Comparison of ENCODE assay signal across 26 cellular contexts in genomic region chr1:90922996-90923395, GRCh38.
A peak's percentile ranks its signal among the peaks of the same experiment; 100 is the strongest.
DNase-seq lines count a peak whose midpoint lies in the region; ATAC-seq, FAIRE-seq and TF ChIP-seq lines count a peak whose summit lies in the region.
"Had no signal": no experiment of that assay in that cellular context is flagged by ENCODE, and none has a peak within 500 bp of the region (broad histone marks: within the 10 kb centered on the region; RNA-seq: fewer than 3 reads in every experiment).

No MANE protein-coding gene starts in this region.

- intact Hi-C loops in HepG2 (cut with micrococcal nuclease; ENCODE audit: unreplicated experiment) = no loop called here
- intact Hi-C loops in right lobe of liver (cut with DNase I) = no loop called here

- no peak overlapping the region for H3K27ac Mint-ChIP-seq in activated T-helper 17 cell treated with anti-CD3 and anti-CD28 coated beads, Interleukin-2, amount 50 U/mL, for 72 hours
- H3K27ac Mint-ChIP-seq: activated CD4-positive, alpha-beta T cell treated with anti-CD3 and anti-CD28 coated beads for 36 hours; activated T-helper 1 cell treated with anti-CD3 and anti-CD28 coated beads, Interleukin-12 subunit alpha, Interleukin-12 subunit beta, Interleukin-2, Interleukin-4 antibody, amounts not matched to agents 30 ng/mL and 10 ng/mL and 1 ng/mL, durations not matched to agents 14 hours and 24 hours and 36 hours had no signal

- H3K4me1 Mint-ChIP-seq in activated T-helper 17 cell treated with anti-CD3 and anti-CD28 coated beads, Interleukin-2, amount 50 U/mL, for 72 hours = peaks cover 52% of the 10 kb centered on the region

- peaks cover 17% of the 10 kb centered on the region for H3K36me3 Mint-ChIP-seq in activated T-helper 17 cell treated with anti-CD3 and anti-CD28 coated beads, Interleukin-2, amount 50 U/mL, for 72 hours (ENCODE audit: low read depth)

- H3K36me3 ChIP-seq in HepG2 (replicated peaks in 1 of 2; ENCODE audit: control insufficient read depth in 1 of 2, insufficient read depth in 2 of 2, low read length in 2 of 2) = peaks cover 0 to 2% of the 10 kb centered on the region in 2 experiments; a peak in 2 of 5 replicates
- H3K36me3 ChIP-seq in right lobe of liver = no peaks in the 10 kb centered on the region
- H3K36me3 ChIP-seq: ascending aorta, suprapubic skin had no signal

- no peak for ATAC-seq in HepG2
- ATAC-seq in right lobe of liver = no peak
- ATAC-seq in HG02938 (IDR thresholded peaks at IDR 0.05; ENCODE audit: unreplicated experiment) = peak; percentile 45
- no peak for ATAC-seq in activated T-helper 17 cell treated with anti-CD3 and anti-CD28 coated beads, Interleukin-2, amount 50 U/mL, for 72 hours (replicated peaks)
- ATAC-seq in HG03457 (IDR thresholded peaks at IDR 0.05; ENCODE audit: unreplicated experiment) = no peak
- ATAC-seq in GM21717 (IDR thresholded peaks at IDR 0.05; ENCODE audit: unreplicated experiment) = no peak
- no peak for ATAC-seq in HG02623 (IDR thresholded peaks at IDR 0.05; ENCODE audit: unreplicated experiment)
- ATAC-seq: activated CD4-positive, alpha-beta T cell treated with anti-CD3 and anti-CD28 coated beads for 36 hours had no signal

- no peaks in the 10 kb centered on the region for H3K27me3 ChIP-seq in HepG2 (ENCODE audit: control insufficient read depth in 1 of 2, insufficient read depth in 2 of 2, low read length in 2 of 2)
- H3K27me3 ChIP-seq in right lobe of liver = no peaks in the 10 kb centered on the region
- H3K27me3 ChIP-seq: ascending aorta; BLaER1 treated with 17β-estradiol and CSF1 and Interleukin-3, amounts not matched to agents 10 nM and 100 nM; dorsolateral prefrontal cortex; suprapubic skin had no signal

- H3K9me3 ChIP-seq in HepG2 (ENCODE audit: low read length) (no peaks in the 10 kb centered on the region), right lobe of liver (no peaks in the 10 kb centered on the region)
- H3K9me3 ChIP-seq: ascending aorta, suprapubic skin had no signal

- H3K9ac ChIP-seq in HepG2 (ENCODE audit: insufficient read depth, low read depth, low read length) = no peak overlapping the region
- H3K9ac ChIP-seq: BLaER1 treated with 17β-estradiol and CSF1 and Interleukin-3, amounts not matched to agents 10 nM and 100 nM; parathyroid adenoma had no signal

- H3K9me3 Mint-ChIP-seq in activated T-helper 17 cell treated with anti-CD3 and anti-CD28 coated beads, Interleukin-2, amount 50 U/mL, for 72 hours = peaks cover 5% of the 10 kb centered on the region
- H3K9me3 Mint-ChIP-seq: activated naive CD4-positive, alpha-beta T cell treated with anti-CD3 and anti-CD28 coated beads, Interleukin-2, amount 50 U/mL, for 24 hours; activated T-helper 1 cell treated with anti-CD3 and anti-CD28 coated beads, Interleukin-12 subunit alpha, Interleukin-12 subunit beta, Interleukin-2, Interleukin-4 antibody, amounts not matched to agents 30 ng/mL and 10 ng/mL and 1 ng/mL, durations not matched to agents 14 hours and 24 hours and 36 hours; central memory CD8-positive, alpha-beta T cell had no signal

- H3K27ac ChIP-seq in HepG2 (ENCODE audit: extremely low read length, insufficient read depth, low read length) (no peak overlapping the region), right lobe of liver (no peak overlapping the region)
- H3K27ac ChIP-seq: ascending aorta; BLaER1 treated with 17β-estradiol and CSF1 and Interleukin-3, amounts not matched to agents 10 nM and 100 nM; parathyroid adenoma; suprapubic skin had no signal

- H3K4me3 Mint-ChIP-seq in activated T-helper 17 cell treated with anti-CD3 and anti-CD28 coated beads, Interleukin-2, amount 50 U/mL, for 72 hours = peak overlapping the region; percentile 3
- H3K4me3 Mint-ChIP-seq: activated CD4-positive, alpha-beta T cell treated with anti-CD3 and anti-CD28 coated beads for 36 hours; activated T-helper 1 cell treated with anti-CD3 and anti-CD28 coated beads, Interleukin-12 subunit alpha, Interleukin-12 subunit beta, Interleukin-2, Interleukin-4 antibody, amounts not matched to agents 30 ng/mL and 10 ng/mL and 1 ng/mL, durations not matched to agents 14 hours and 24 hours and 36 hours had no signal

- H3K4me3 ChIP-seq in HepG2 (replicated peaks in 1 of 3; ENCODE audit: insufficient read depth in 1 of 3, low read depth in 2 of 3, low read length in 3 of 3) (no peak overlapping the region), right lobe of liver (no peak overlapping the region)
- H3K4me3 ChIP-seq: ascending aorta; BLaER1 treated with 17β-estradiol and CSF1 and Interleukin-3, amounts not matched to agents 10 nM and 100 nM; suprapubic skin had no signal

- CTCF ChIA-PET in HepG2 (lab: Yijun Ruan, JAX; ENCODE audit: low intra/inter-chr PET ratio, low total read pairs) = no interaction called here

- TF ChIP-seq CTCF in HepG2 (CRISPR knock-in tag; IDR thresholded peaks at IDR 0.05) (no peak), right lobe of liver (IDR thresholded peaks at IDR 0.05) (no peak)

- TF ChIP-seq POLR2A in HepG2 (IDR thresholded peaks at IDR 0.05; ENCODE audit: insufficient read depth in 1 of 2, low read depth in 2 of 2, low read length in 2 of 2) (no peak), right lobe of liver (IDR thresholded peaks at IDR 0.05) (no peak)

- TF ChIP-seq RAD21 in HepG2 (CRISPR knock-in tag; IDR thresholded peaks at IDR 0.05) = no peak

- DNase-seq in HepG2 (ENCODE audit: low spot score) (no peak), right lobe of liver (no peak), NCI-H526 treated with DMSO at 0.1 percent for 48 hours (lab: John Stamatoyannopoulos, UW) (no peak)
- DNase-seq: ACHN; activated CD4-positive, alpha-beta T cell treated with anti-CD3 and anti-CD28 coated beads for 36 hours; dorsolateral prefrontal cortex; KG1; mesendoderm; NCI-H1694; NCI-H748 treated with DMSO at 0.1 percent for 48 hours; Right ventricle myocardium superior; stimulated activated CD4-positive, alpha-beta T cell treated with anti-CD3 and anti-CD28 coated beads, Interleukin-1b, Interleukin-23, amount 100 ng/mL, for 48 hours had no signal

- H3K4me1 ChIP-seq in HepG2 (ENCODE audit: insufficient read depth, low read length) = peaks cover 31% of the 10 kb centered on the region
- peaks cover 0 to 16% (median 7%) of the 10 kb centered on the region in 4 donors for H3K4me1 ChIP-seq in right lobe of liver

- H4K20me1 ChIP-seq in HepG2 (ENCODE audit: insufficient read depth, low read length) = peaks cover 44% of the 10 kb centered on the region

- H2AFZ ChIP-seq in HepG2 (ENCODE audit: low read length) = no peak overlapping the region
- H2AFZ ChIP-seq: parathyroid adenoma had no signal

- FAIRE-seq in HepG2 (lab: Jason Lieb, UNC) = no peak
- FAIRE-seq: D721Med, endothelial cell of umbilical vein had no signal

- in situ Hi-C loops in HepG2 (cut with HindIII; ENCODE audit: extremely low pct_ligation_motif_present, low pct_unique_long_range_greater_than_20kb) = no loop called here

- POLR2A ChIA-PET in HepG2 (lab: Yijun Ruan, JAX) = no interaction called here

- no peaks in the 10 kb centered on the region for H3K27me3 Mint-ChIP-seq in activated T-helper 17 cell treated with anti-CD3 and anti-CD28 coated beads, Interleukin-2, amount 50 U/mL, for 72 hours
- H3K27me3 Mint-ChIP-seq: activated CD4-positive, alpha-beta T cell treated with anti-CD3 and anti-CD28 coated beads for 36 hours; activated naive CD4-positive, alpha-beta T cell treated with anti-CD3 and anti-CD28 coated beads, Interleukin-2, amount 50 U/mL, for 24 hours; central memory CD8-positive, alpha-beta T cell had no signal

- BruUV-seq in HepG2 (replicated peaks; lab: Mats Ljungman, UMichigan) = TSS peak; percentile 7

- H3K79me2 ChIP-seq in HepG2 (ENCODE audit: insufficient read depth, low read length) = peaks cover 53% of the 10 kb centered on the region
- H3K79me2 ChIP-seq: parathyroid adenoma had no signal

- H3K4me2 ChIP-seq in HepG2 (ENCODE audit: low read depth, low read length) = no peak overlapping the region
- H3K4me2 ChIP-seq: BLaER1 treated with 17β-estradiol and CSF1 and Interleukin-3, amounts not matched to agents 10 nM and 100 nM had no signal

- 100% methylated on average over 2 of the region's 2 CpGs for WGBS in HepG2 (ENCODE audit: low lambda C conversion rate)
- WGBS in right lobe of liver (ENCODE audit: insufficient coverage, low coverage, low lambda C conversion rate, missing lambda C conversion rate) = 83% methylated on average over 2 of the region's 2 CpGs

- no peak for TF ChIP-seq EP300 in HepG2 (IDR thresholded peaks at IDR 0.05; ENCODE audit: low read depth in 2 of 2, low read length in 2 of 2)
- no peak for TF ChIP-seq EP300 in HepG2 (CRISPR knock-in tag; IDR thresholded peaks at IDR 0.05; ENCODE audit: borderline replicate concordance)

TF ChIP-seq in HepG2, 621 proteins besides CTCF, POLR2A, EP300 and RAD21:
- TF ChIP-seq ZNF776 (CRISPR knock-in tag; IDR thresholded peaks at IDR 0.05) (no peak), NFIC (IDR thresholded peaks at IDR 0.05; ENCODE audit: low read length) (no peak), FOXC1 (CRISPR knock-in tag; IDR thresholded peaks at IDR 0.05; ENCODE audit: borderline replicate concordance) (no peak), HNF4A (CRISPR knock-in tag; IDR thresholded peaks at IDR 0.05) (no peak), MLX (CRISPR knock-in tag; IDR thresholded peaks at IDR 0.05) (no peak), IRF1 (CRISPR knock-in tag; IDR thresholded peaks at IDR 0.05; ENCODE audit: low read depth) (no peak), ZNF703 (CRISPR knock-in tag; IDR thresholded peaks at IDR 0.05; ENCODE audit: borderline replicate concordance) (no peak), NFKBIZ (CRISPR knock-in tag; IDR thresholded peaks at IDR 0.05) (no peak), TCF12 (IDR thresholded peaks at IDR 0.05) (no peak), TCF12 (CRISPR knock-in tag; IDR thresholded peaks at IDR 0.05) (no peak), SCMH1 (CRISPR knock-in tag; IDR thresholded peaks at IDR 0.05; ENCODE audit: borderline replicate concordance) (no peak)
